ENCODE assay signal across 19 cellular contexts in genomic region chr21:26977741-26978140, GRCh38. TPM values are rescaled to one million over a fixed set of nuclear protein-coding genes. Genes with fewer than 3 reads are reported as not detected.
A peak's percentile ranks its signal among the peaks of the same experiment; 100 is the strongest.
DNase-seq lines count a peak whose midpoint lies in the region; ATAC-seq and TF ChIP-seq lines count a peak whose summit lies in the region.
"Had no signal": no experiment of that assay in that cellular context is flagged by ENCODE, and none has a peak within 500 bp of the region (broad histone marks: within the 10 kb centered on the region; RNA-seq: fewer than 3 reads in every experiment).

No MANE protein-coding gene starts in this region.

- no peaks in the 10 kb centered on the region for H3K4me1 ChIP-seq in right lobe of liver
- H3K4me1 ChIP-seq: BLaER1 had no signal

- H3K9me3 ChIP-seq in right lobe of liver, result peaks cover 0 to 4% (median 0%) of the 10 kb centered on the region in 4 donors
- H3K9me3 ChIP-seq: SJSA1 had no signal

- H3K27ac Mint-ChIP-seq in osteocyte (ENCODE audit: unreplicated experiment), result peak overlapping the region; percentile 79
- H3K27ac Mint-ChIP-seq: CD8-positive, alpha-beta T cell; HFFc6 had no signal

- 52% methylated on average over 3 of the region's 3 CpGs for WGBS in right lobe of liver (ENCODE audit: insufficient coverage, low coverage, low lambda C conversion rate, missing lambda C conversion rate)

- peaks cover 15% of the 10 kb centered on the region for H3K4me1 Mint-ChIP-seq in osteocyte (ENCODE audit: unreplicated experiment)

- H3K36me3 ChIP-seq in right lobe of liver, result no peaks in the 10 kb centered on the region
- H3K36me3 ChIP-seq: BLaER1, SJSA1 had no signal

- no peak for ATAC-seq in right lobe of liver
- ATAC-seq in HG02798 (IDR thresholded peaks at IDR 0.05; ENCODE audit: poor library complexity, unreplicated experiment), result no peak
- ATAC-seq: CD8-positive, alpha-beta T cell; HepG2; Panc1 had no signal

- TF ChIP-seq POLR2A in right lobe of liver (IDR thresholded peaks at IDR 0.05), result no peak

- peaks cover 13% of the 10 kb centered on the region for H3K9me3 Mint-ChIP-seq in osteocyte (ENCODE audit: unreplicated experiment)

- TF ChIP-seq CTCF in epithelial cell of esophagus (IDR thresholded peaks at IDR 0.05; ENCODE audit: insufficient read depth, low read depth, low read length, missing control alignments), result no peak
- no peak for TF ChIP-seq CTCF in osteocyte (IDR thresholded peaks at IDR 0.05)
- no peak for TF ChIP-seq CTCF in right lobe of liver (IDR thresholded peaks at IDR 0.05)

- intact Hi-C loops in right lobe of liver (cut with DNase I), result no loop called here

- H3K27me3 Mint-ChIP-seq in osteocyte (ENCODE audit: unreplicated experiment), result no peaks in the 10 kb centered on the region

- H3K27ac ChIP-seq in right lobe of liver, result no peak overlapping the region
- H3K27ac ChIP-seq: BLaER1, SJSA1 had no signal

- H3K4me3 ChIP-seq in epithelial cell of esophagus (ENCODE audit: low read length) (no peak overlapping the region), right lobe of liver (no peak overlapping the region)
- H3K4me3 ChIP-seq: BLaER1, SJSA1 had no signal

- no peak overlapping the region for H3K4me3 Mint-ChIP-seq in osteocyte (ENCODE audit: unreplicated experiment)
- H3K4me3 Mint-ChIP-seq: CD8-positive, alpha-beta T cell; HFFc6 had no signal

- H3K27me3 ChIP-seq in right lobe of liver, result no peaks in the 10 kb centered on the region
- H3K27me3 ChIP-seq: BLaER1, SJSA1 had no signal

- DNase-seq in AG20443 (ENCODE audit: low spot score) (peak; percentile 14), M059J (ENCODE audit: low read depth) (peak; percentile 47), epithelial cell of esophagus (ENCODE audit: low read depth) (peak; percentile 24), osteocyte (ENCODE audit: extremely low spot score, unreplicated experiment) (no peak), right lobe of liver (no peak)
- no peak for DNase-seq in activated CD4-positive, CD25-positive, alpha-beta regulatory T cell treated with anti-CD3 and anti-CD28 coated beads, Interleukin-2, amount 50 U/mL, for 72 hours
- DNase-seq: CD8-positive, alpha-beta T cell; DMS53; HFFc6; KG1; NCI-H1436; NCI-H2029; NCI-H345; NCI-H524 treated with DMSO at 0.1 percent for 48 hours had no signal

- H3K36me3 Mint-ChIP-seq in osteocyte (ENCODE audit: unreplicated experiment), result peaks cover 4% of the 10 kb centered on the region
- H3K36me3 Mint-ChIP-seq: CD8-positive, alpha-beta T cell had no signal

RNA-seq across cellular contexts. Expression of gene ADAMTS5, which starts 10.9 kb away (rescaled TPM):
- total RNA-seq in M059J (2014; rRNA removed; shearing (Covaris generic)), result 7.5 and 12.2 TPM in 2 replicates
- total RNA-seq in osteocyte, result 62.8 and 65.0 TPM in 2 replicates
- 1 to 10 TPM in 2 of 6 experiments, under 1 TPM in 4; 0.43 to 1.1 (median 0.47) TPM for total RNA-seq in right lobe of liver
- total RNA-seq: CD8-positive, alpha-beta T cell; HepG2 had no signal

Comparison
In these comparisons a context has a peak if more than half of its experiments do, and no peak if none do; other contexts are left out.
1. DNase-seq: peak in AG20443 (single experiment), M059J (single experiment) and epithelial cell of esophagus (single experiment); none in osteocyte (single experiment), right lobe of liver (0 of 3) and activated CD4-positive, CD25-positive, alpha-beta regulatory T cell treated with anti-CD3 and anti-CD28 coated beads, Interleukin-2, amount 50 U/mL, for 72 hours (single experiment).